In the genomic region with DNA sequence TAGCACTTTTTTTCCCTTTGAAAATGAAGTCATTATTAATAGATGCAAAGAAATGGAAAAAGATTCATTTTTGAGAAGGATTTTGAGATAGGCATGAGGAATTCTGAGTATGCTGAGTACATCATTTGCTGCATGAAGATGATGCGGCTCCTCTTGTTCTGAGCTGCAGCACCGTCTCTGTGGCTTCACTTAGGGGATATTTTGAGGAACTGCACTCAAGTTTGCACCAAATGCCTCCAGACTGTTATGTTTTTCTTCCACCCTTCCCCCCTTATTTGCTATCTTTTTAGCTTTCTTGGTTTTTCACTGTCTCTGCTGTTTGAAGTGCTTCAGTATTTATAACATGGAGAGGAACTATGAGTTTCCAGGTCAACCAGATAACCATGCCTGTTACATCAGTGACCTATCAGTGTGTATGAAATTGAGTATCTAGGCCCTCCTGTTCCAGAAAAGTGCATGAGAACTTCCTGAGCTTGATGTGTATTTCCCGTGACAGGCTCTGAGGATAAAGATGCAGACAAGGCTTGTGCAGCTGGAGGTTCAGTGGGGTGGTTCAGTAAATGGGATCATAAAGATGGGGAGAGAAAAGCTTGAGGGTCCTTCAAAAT, we compare ENCODE assay signal across 24 cellular contexts.
"Had no signal": no experiment of that assay in that cellular context is flagged by ENCODE, and none has a peak within 500 bp of the region (broad histone marks: within the 10 kb centered on the region; RNA-seq: fewer than 3 reads in every experiment).

No MANE protein-coding gene starts in this region.

- H3K27me3 ChIP-seq: gastrocnemius medialis, right atrium auricular region, sigmoid colon, tibial nerve, upper lobe of left lung had no signal

- H3K27ac ChIP-seq: coronary artery, gastrocnemius medialis, prostate gland, right atrium auricular region, sigmoid colon, thoracic aorta, tibial nerve, upper lobe of left lung had no signal

- H3K4me3 ChIP-seq: coronary artery, gastrocnemius medialis, prostate gland, right atrium auricular region, sigmoid colon, thoracic aorta, tibial nerve, upper lobe of left lung had no signal

- H3K9me3 Mint-ChIP-seq: effector memory CD8-positive, alpha-beta T cell; nephron; stimulated activated naive B cell treated with anti-CD40 and anti-IgM and Interleukin-4, amounts not matched to agents 10 μg/mL and 1 μg/mL and 100 μg/mL, for 72 hours; stimulated activated naive CD8-positive, alpha-beta T cell treated with anti-CD3 and anti-CD28 coated beads, Interleukin-15, Interleukin-2, amounts not matched to agents 100 ng/mL and 50 ng/mL, for 24 hours had no signal

- H3K27ac Mint-ChIP-seq: effector memory CD8-positive, alpha-beta T cell; naive thymus-derived CD4-positive, alpha-beta T cell; nephron; stimulated activated naive B cell treated with anti-CD40 and anti-IgM and Interleukin-4, amounts not matched to agents 10 μg/mL and 1 μg/mL and 100 μg/mL, for 72 hours; stimulated activated naive CD8-positive, alpha-beta T cell treated with anti-CD3 and anti-CD28 coated beads, Interleukin-15, Interleukin-2, amounts not matched to agents 100 ng/mL and 50 ng/mL, for 24 hours had no signal

- H3K9me3 ChIP-seq: gastrocnemius medialis, prostate gland, right atrium auricular region, sigmoid colon, thoracic aorta, tibial nerve, upper lobe of left lung had no signal

- H3K4me1 Mint-ChIP-seq: nephron; stimulated activated naive B cell treated with anti-CD40 and anti-IgM and Interleukin-4, amounts not matched to agents 10 μg/mL and 1 μg/mL and 100 μg/mL, for 72 hours had no signal

- H3K4me3 Mint-ChIP-seq: effector memory CD8-positive, alpha-beta T cell; naive thymus-derived CD4-positive, alpha-beta T cell; nephron; stimulated activated naive B cell treated with anti-CD40 and anti-IgM and Interleukin-4, amounts not matched to agents 10 μg/mL and 1 μg/mL and 100 μg/mL, for 72 hours; stimulated activated naive CD8-positive, alpha-beta T cell treated with anti-CD3 and anti-CD28 coated beads, Interleukin-15, Interleukin-2, amounts not matched to agents 100 ng/mL and 50 ng/mL, for 24 hours had no signal

- FAIRE-seq: kidney, urothelium cell line had no signal

- ATAC-seq: effector memory CD8-positive, alpha-beta T cell; gastrocnemius medialis; left lobe of liver; naive thymus-derived CD4-positive, alpha-beta T cell; stimulated activated naive B cell treated with anti-CD40 and anti-IgM and Interleukin-4, amounts not matched to agents 10 μg/mL and 1 μg/mL and 100 μg/mL, for 72 hours had no signal

- DNase-seq: dermis blood vessel endothelial cell; effector memory CD8-positive, alpha-beta T cell; foreskin fibroblast; gastrocnemius medialis; head of caudate nucleus; kidney; mesenchymal stem cell; midbrain; naive thymus-derived CD4-positive, alpha-beta T cell; nucleus accumbens; sigmoid colon; stimulated activated CD4-positive, alpha-beta T cell treated with anti-CD3 and anti-CD28 coated beads, Interleukin-2, amount 100 ng/mL, for 24 hours; stimulated activated CD4-positive, alpha-beta T cell treated with anti-CD3 and anti-CD28 coated beads, Interleukin-4, amount 100 ng/mL, for 4 hours; stimulated activated naive B cell treated with anti-CD40 and anti-IgM and Interleukin-4, amounts not matched to agents 10 μg/mL and 1 μg/mL and 100 μg/mL, for 72 hours; upper lobe of left lung had no signal

- H3K4me1 ChIP-seq: gastrocnemius medialis, prostate gland, right atrium auricular region, sigmoid colon, tibial nerve, upper lobe of left lung had no signal

- H3K27me3 Mint-ChIP-seq: stimulated activated naive B cell treated with anti-CD40 and anti-IgM and Interleukin-4, amounts not matched to agents 10 μg/mL and 1 μg/mL and 100 μg/mL, for 72 hours; stimulated activated naive CD8-positive, alpha-beta T cell treated with anti-CD3 and anti-CD28 coated beads, Interleukin-15, Interleukin-2, amounts not matched to agents 100 ng/mL and 50 ng/mL, for 24 hours had no signal

- H3K36me3 Mint-ChIP-seq: naive thymus-derived CD4-positive, alpha-beta T cell; stimulated activated naive B cell treated with anti-CD40 and anti-IgM and Interleukin-4, amounts not matched to agents 10 μg/mL and 1 μg/mL and 100 μg/mL, for 72 hours had no signal

- H3K36me3 ChIP-seq: gastrocnemius medialis, prostate gland, right atrium auricular region, sigmoid colon, thoracic aorta, tibial nerve, upper lobe of left lung had no signal
